ENCODE assay signal across 28 cellular contexts in genomic region chr4:2624782-2625548, GRCh38.
A peak's percentile ranks its signal among the peaks of the same experiment; 100 is the strongest.
DNase-seq lines count a peak whose midpoint lies in the region; ATAC-seq and TF ChIP-seq lines count a peak whose summit lies in the region.
"Had no signal": no experiment of that assay in that cellular context is flagged by ENCODE, and none has a peak within 500 bp of the region (broad histone marks: within the 10 kb centered on the region; RNA-seq: fewer than 3 reads in every experiment).

No MANE protein-coding gene starts in this region.

- no peak overlapping the region for H3K4me3 Mint-ChIP-seq in activated naive CD8-positive, alpha-beta T cell
- no peak overlapping the region for H3K4me3 Mint-ChIP-seq in activated naive CD8-positive, alpha-beta T cell treated with anti-CD3 and anti-CD28 coated beads, Interleukin-2, amount 50 U/mL, for 24 hours
- H3K4me3 Mint-ChIP-seq in WTC11, result no peak overlapping the region
- H3K4me3 Mint-ChIP-seq: activated T-helper 17 cell treated with anti-CD3 and anti-CD28 coated beads, Interleukin-2, amount 50 U/mL, for 72 hours; immature natural killer cell had no signal

- no peaks in the 10 kb centered on the region for H3K9me3 ChIP-seq in MG63
- H3K9me3 ChIP-seq: adrenal gland, BLaER1, breast epithelium, neutrophil, spleen, upper lobe of left lung had no signal

- no peak overlapping the region for H3K4me3 ChIP-seq in MG63
- H3K4me3 ChIP-seq: adrenal gland, BLaER1, GM12878, hepatocyte, spleen, upper lobe of left lung had no signal

- no peaks in the 10 kb centered on the region for H3K27me3 ChIP-seq in foreskin keratinocyte
- H3K27me3 ChIP-seq in MG63, result no peaks in the 10 kb centered on the region
- H3K27me3 ChIP-seq: adrenal gland, BLaER1, breast epithelium, hepatocyte, neutrophil, spleen, upper lobe of left lung had no signal

- H3K36me3 ChIP-seq in MG63, result peaks cover 3% of the 10 kb centered on the region
- H3K36me3 ChIP-seq: breast epithelium had no signal

- no peak for ATAC-seq in activated naive CD8-positive, alpha-beta T cell treated with anti-CD3 and anti-CD28 coated beads, Interleukin-2, amount 50 U/mL, for 24 hours
- ATAC-seq in WTC11, result no peak
- ATAC-seq in foreskin keratinocyte, result peak; percentile 54
- peak; percentile 46 for ATAC-seq in sciatic nerve
- ATAC-seq in HG03457 (IDR thresholded peaks at IDR 0.05; ENCODE audit: unreplicated experiment), result no peak
- ATAC-seq: activated T-helper 17 cell treated with anti-CD3 and anti-CD28 coated beads, Interleukin-2, amount 50 U/mL, for 72 hours; Panc1 had no signal

- H3K27me3 Mint-ChIP-seq in activated naive CD8-positive, alpha-beta T cell, result no peaks in the 10 kb centered on the region
- H3K27me3 Mint-ChIP-seq in activated naive CD8-positive, alpha-beta T cell treated with anti-CD3 and anti-CD28 coated beads, Interleukin-2, amount 50 U/mL, for 24 hours, result no peaks in the 10 kb centered on the region
- no peaks in the 10 kb centered on the region for H3K27me3 Mint-ChIP-seq in WTC11 (ENCODE audit: low read depth)
- H3K27me3 Mint-ChIP-seq: activated T-helper 17 cell treated with anti-CD3 and anti-CD28 coated beads, Interleukin-2, amount 50 U/mL, for 72 hours had no signal

- no peak for DNase-seq in activated naive CD8-positive, alpha-beta T cell treated with anti-CD3 and anti-CD28 coated beads, Interleukin-2, amount 50 U/mL, for 24 hours
- DNase-seq in WTC11 (ENCODE audit: low spot score), result no peak
- DNase-seq in foreskin keratinocyte, result peak; percentile 16 to 45
- no peak for DNase-seq in sciatic nerve (ENCODE audit: low spot score)
- DNase-seq in HT-29 (ENCODE audit: low spot score), result no peak
- no peak for DNase-seq in MG63
- DNase-seq: activated CD4-positive, alpha-beta T cell treated with anti-CD3 and anti-CD28 coated beads for 48 hours; COR-L47; cortex of kidney; DND-41; immature natural killer cell; NCI-H1092 treated with DMSO at 0.1 percent for 48 hours; NCI-H2029 treated with DMSO at 0.1 percent for 48 hours; NCI-H446; spleen; stimulated activated CD4-positive, alpha-beta T cell treated with anti-CD3 and anti-CD28 coated beads, Interleukin-4, amount 100 ng/mL, for 24 hours; T-helper 2 cell; upper lobe of left lung had no signal

- POLR2A ChIA-PET in WTC11 (lab: Charles Lee), result interaction anchor here (0.6 kb wide), 1 partner anchor 167 kb away, joined by 6 read pairs; no protein-coding TSS in a partner anchor

- H3K9me3 Mint-ChIP-seq in activated naive CD8-positive, alpha-beta T cell (ENCODE audit: low read depth), result no peaks in the 10 kb centered on the region
- no peaks in the 10 kb centered on the region for H3K9me3 Mint-ChIP-seq in activated naive CD8-positive, alpha-beta T cell treated with anti-CD3 and anti-CD28 coated beads, Interleukin-2, amount 50 U/mL, for 24 hours
- no peaks in the 10 kb centered on the region for H3K9me3 Mint-ChIP-seq in WTC11
- H3K9me3 Mint-ChIP-seq: activated T-helper 17 cell treated with anti-CD3 and anti-CD28 coated beads, Interleukin-2, amount 50 U/mL, for 72 hours; immature natural killer cell had no signal

- no peak overlapping the region for H3K27ac ChIP-seq in foreskin keratinocyte
- H3K27ac ChIP-seq: adrenal gland, BLaER1, breast epithelium, hepatocyte, neutrophil, spleen, upper lobe of left lung had no signal

- intact Hi-C loops in sciatic nerve (cut with DNase I), result no loop called here

- H3K27ac Mint-ChIP-seq in activated naive CD8-positive, alpha-beta T cell, result peak overlapping the region; percentile 54
- no peak overlapping the region for H3K27ac Mint-ChIP-seq in activated naive CD8-positive, alpha-beta T cell treated with anti-CD3 and anti-CD28 coated beads, Interleukin-2, amount 50 U/mL, for 24 hours
- peak overlapping the region; percentile 83 for H3K27ac Mint-ChIP-seq in WTC11

- H3K36me3 Mint-ChIP-seq in activated naive CD8-positive, alpha-beta T cell, result no peaks in the 10 kb centered on the region
- H3K36me3 Mint-ChIP-seq in activated naive CD8-positive, alpha-beta T cell treated with anti-CD3 and anti-CD28 coated beads, Interleukin-2, amount 50 U/mL, for 24 hours (ENCODE audit: low read depth), result peaks cover 17% of the 10 kb centered on the region
- H3K36me3 Mint-ChIP-seq in WTC11, result peaks cover 20% of the 10 kb centered on the region

- TF ChIP-seq CTCF in WTC11 (IDR thresholded peaks at IDR 0.05), result no peak
- TF ChIP-seq CTCF in foreskin keratinocyte (conservative IDR thresholded peaks at IDR 0.05), result no peak

- peaks cover 14% of the 10 kb centered on the region for H3K4me1 Mint-ChIP-seq in activated naive CD8-positive, alpha-beta T cell (ENCODE audit: low read depth)
- no peaks in the 10 kb centered on the region for H3K4me1 Mint-ChIP-seq in activated naive CD8-positive, alpha-beta T cell treated with anti-CD3 and anti-CD28 coated beads, Interleukin-2, amount 50 U/mL, for 24 hours
- H3K4me1 Mint-ChIP-seq in WTC11, result peaks cover 33% of the 10 kb centered on the region

- peaks cover 14% of the 10 kb centered on the region for H3K4me1 ChIP-seq in foreskin keratinocyte
- H3K4me1 ChIP-seq: adrenal gland, breast epithelium had no signal

- CTCF ChIA-PET in WTC11 (lab: Charles Lee), result interaction anchor here (0.6 to 1.0 kb wide), 3 partner anchors 32 to 499 kb away, joined by 3 to 4 read pairs (median 3); no protein-coding TSS in a partner anchor

TF ChIP-seq in WTC11, 78 proteins besides CTCF, POLR2A, EP300 and RAD21:
- no peak for TF ChIP-seq CDX4 (CRISPR knock-in tag; IDR thresholded peaks at IDR 0.05; ENCODE audit: borderline replicate concordance)
- no peak for TF ChIP-seq SP1 (CRISPR knock-in tag; conservative IDR thresholded peaks at IDR 0.05)
- TF ChIP-seq HMGA2 (CRISPR knock-in tag; IDR thresholded peaks at IDR 0.05), result no peak
- no peak for TF ChIP-seq FOXK1 (CRISPR knock-in tag; IDR thresholded peaks at IDR 0.05)
- TF ChIP-seq IRF2 (CRISPR knock-in tag; IDR thresholded peaks at IDR 0.05; ENCODE audit: borderline replicate concordance, low read depth), result no peak
- no peak for TF ChIP-seq SOX15 (CRISPR knock-in tag; IDR thresholded peaks at IDR 0.05)
- TF ChIP-seq TCF7 (CRISPR knock-in tag; IDR thresholded peaks at IDR 0.05; ENCODE audit: low read depth), result no peak
- TF ChIP-seq ATF1 (CRISPR knock-in tag; IDR thresholded peaks at IDR 0.05), result no peak
- no peak for TF ChIP-seq EMX1 (CRISPR knock-in tag; IDR thresholded peaks at IDR 0.05)
- TF ChIP-seq ZSCAN18 (CRISPR knock-in tag; IDR thresholded peaks at IDR 0.05), result no peak

Comparison
In these comparisons a context has a peak if more than half of its experiments do, and no peak if none do; other contexts are left out.
1. ATAC-seq: peak in foreskin keratinocyte (single experiment) and sciatic nerve (single experiment); none in activated naive CD8-positive, alpha-beta T cell treated with anti-CD3 and anti-CD28 coated beads, Interleukin-2, amount 50 U/mL, for 24 hours (single experiment), WTC11 (single experiment) and HG03457 (single experiment).
2. DNase-seq: peak in foreskin keratinocyte (2 of 2); none in activated naive CD8-positive, alpha-beta T cell treated with anti-CD3 and anti-CD28 coated beads, Interleukin-2, amount 50 U/mL, for 24 hours (single experiment), WTC11 (single experiment), sciatic nerve (single experiment), HT-29 (single experiment) and MG63 (single experiment).